8 cellular contexts compared by ENCODE assay signal in the genomic region with DNA sequence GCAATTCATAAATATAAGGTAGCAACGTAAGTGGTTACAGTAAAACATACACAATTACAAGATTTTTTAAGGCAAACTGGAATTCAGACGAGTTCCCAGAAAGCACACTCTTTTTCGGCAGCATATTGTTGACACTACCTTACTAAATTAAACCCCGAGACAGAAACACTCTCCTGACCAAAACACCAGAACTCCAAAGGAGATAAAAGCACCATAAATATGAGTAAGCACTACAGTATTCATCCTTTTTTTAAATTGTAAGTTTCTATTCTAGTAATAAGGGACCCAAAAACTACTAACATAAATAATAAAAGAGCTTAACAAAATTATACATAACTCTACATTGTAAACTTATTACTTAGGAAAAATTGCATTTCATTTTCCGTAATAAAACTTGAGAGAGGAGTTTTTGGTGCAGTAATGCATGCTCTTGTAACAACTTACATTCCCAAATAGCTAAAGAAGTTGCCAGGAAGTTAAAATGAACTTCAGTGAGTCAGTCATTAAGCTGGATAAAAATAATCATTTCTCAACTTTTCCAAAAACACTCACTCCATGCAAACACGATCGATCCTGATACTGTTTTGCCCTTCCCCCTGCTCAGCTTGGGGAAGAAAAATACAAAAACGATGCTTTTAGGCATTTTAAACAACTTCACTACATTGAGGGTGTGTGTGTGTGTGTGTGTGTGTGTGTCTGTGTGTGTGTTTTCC. TPM values are rescaled to one million over a fixed set of nuclear protein-coding genes. Genes with fewer than 3 reads are reported as not detected.
DNase-seq lines count a peak whose midpoint lies in the region; ATAC-seq lines count a peak whose summit lies in the region.

No MANE protein-coding gene starts in this region.

- POLR2A ChIA-PET in activated CD4-positive, alpha-beta T cell treated with anti-CD3 and anti-CD28 coated beads for 36 hours (lab: Charles Lee), result interaction anchor here (0.6 to 2.2 kb wide), 7 partner anchors 30 to 449 kb away, joined by 3 to 12 read pairs (median 5); no protein-coding TSS in a partner anchor

- H3K4me3 Mint-ChIP-seq in activated CD4-positive, alpha-beta T cell treated with anti-CD3 and anti-CD28 coated beads for 36 hours, result peak overlapping the region; percentile 86
- H3K4me3 Mint-ChIP-seq in activated naive CD8-positive, alpha-beta T cell treated with anti-CD3 and anti-CD28 coated beads, Interleukin-2, amount 50 U/mL, for 24 hours, result peak overlapping the region; percentile 88

- peak overlapping the region; percentile 88 for H3K27ac Mint-ChIP-seq in activated CD4-positive, alpha-beta T cell treated with anti-CD3 and anti-CD28 coated beads for 36 hours
- peak overlapping the region; percentile 90 for H3K27ac Mint-ChIP-seq in activated naive CD8-positive, alpha-beta T cell treated with anti-CD3 and anti-CD28 coated beads, Interleukin-2, amount 50 U/mL, for 24 hours

- peaks cover 16% of the 10 kb centered on the region for H3K36me3 Mint-ChIP-seq in activated CD4-positive, alpha-beta T cell treated with anti-CD3 and anti-CD28 coated beads for 36 hours (ENCODE audit: low read depth)
- peaks cover 7% of the 10 kb centered on the region for H3K36me3 Mint-ChIP-seq in activated naive CD8-positive, alpha-beta T cell treated with anti-CD3 and anti-CD28 coated beads, Interleukin-2, amount 50 U/mL, for 24 hours (ENCODE audit: low read depth)

- H3K9me3 Mint-ChIP-seq in activated CD4-positive, alpha-beta T cell treated with anti-CD3 and anti-CD28 coated beads for 36 hours (ENCODE audit: low read depth), result no peaks in the 10 kb centered on the region
- H3K9me3 Mint-ChIP-seq in activated naive CD8-positive, alpha-beta T cell treated with anti-CD3 and anti-CD28 coated beads, Interleukin-2, amount 50 U/mL, for 24 hours, result no peaks in the 10 kb centered on the region

- peak overlapping the region; percentile 92 for H3K27ac ChIP-seq in temporal lobe (ENCODE audit: low read depth, low read length)

- DNase-seq in activated CD4-positive, alpha-beta T cell treated with anti-CD3 and anti-CD28 coated beads for 36 hours, result no peak
- no peak for DNase-seq in activated CD4-positive, alpha-beta T cell treated with anti-CD3 and anti-CD28 coated beads, Interleukin-2, amount 50 U/mL, for 4 hours
- no peak for DNase-seq in activated naive CD8-positive, alpha-beta T cell treated with anti-CD3 and anti-CD28 coated beads, Interleukin-2, amount 50 U/mL, for 24 hours
- DNase-seq in kidney glomerular epithelial cell (lab: John Stamatoyannopoulos, UW) (peak; percentile 28), DMS53 treated with DMSO at 0.1 percent for 48 hours (lab: John Stamatoyannopoulos, UW; ENCODE audit: unreplicated experiment) (no peak)
- DNase-seq in stimulated activated CD4-positive, alpha-beta T cell treated with anti-CD3 and anti-CD28 coated beads, Interleukin-4, amount 100 ng/mL, for 1 hour, result no peak

- peak; percentile 14 for ATAC-seq in activated CD4-positive, alpha-beta T cell treated with anti-CD3 and anti-CD28 coated beads for 36 hours
- no peak for ATAC-seq in activated naive CD8-positive, alpha-beta T cell treated with anti-CD3 and anti-CD28 coated beads, Interleukin-2, amount 50 U/mL, for 24 hours
- ATAC-seq in GM21619 (IDR thresholded peaks at IDR 0.05; ENCODE audit: unreplicated experiment), result no peak

- CTCF ChIA-PET in activated CD4-positive, alpha-beta T cell treated with anti-CD3 and anti-CD28 coated beads for 36 hours (lab: Charles Lee), result interaction anchor here (0.9 to 1.4 kb wide), 7 partner anchors 8 to 1216 kb away, joined by 3 to 6 read pairs (median 3); no protein-coding TSS in a partner anchor

- intact Hi-C loops in activated CD4-positive, alpha-beta T cell treated with anti-CD3 and anti-CD28 coated beads for 36 hours (cut with DNase I, micrococcal nuclease), result loop anchor here (1.0 to 10.0 kb wide), 10 partner anchors 19 to 1185 kb away; partner anchors contain the start of genes DNAJC1 (in 2 of the 2), BMI1 (in 1 of the 2), COMMD3 (in 1 of the 2) and SKIDA1 (in 1 of the 2)

- H3K27me3 Mint-ChIP-seq in activated CD4-positive, alpha-beta T cell treated with anti-CD3 and anti-CD28 coated beads for 36 hours, result no peaks in the 10 kb centered on the region
- H3K27me3 Mint-ChIP-seq in activated naive CD8-positive, alpha-beta T cell treated with anti-CD3 and anti-CD28 coated beads, Interleukin-2, amount 50 U/mL, for 24 hours, result no peaks in the 10 kb centered on the region

- H3K4me1 Mint-ChIP-seq in activated CD4-positive, alpha-beta T cell treated with anti-CD3 and anti-CD28 coated beads for 36 hours, result peaks cover 52% of the 10 kb centered on the region
- H3K4me1 Mint-ChIP-seq in activated naive CD8-positive, alpha-beta T cell treated with anti-CD3 and anti-CD28 coated beads, Interleukin-2, amount 50 U/mL, for 24 hours, result peaks cover 56% of the 10 kb centered on the region

RNA-seq across cellular contexts. Expression of gene PIP4K2A, which starts 2.0 kb away (rescaled TPM):
- 100 to 1,000 TPM; 105 to 108 TPM for total RNA-seq in activated CD4-positive, alpha-beta T cell treated with anti-CD3 and anti-CD28 coated beads for 36 hours
- 34.2 TPM for total RNA-seq in temporal lobe
